18 cellular contexts compared by ENCODE assay signal in the genomic region with DNA sequence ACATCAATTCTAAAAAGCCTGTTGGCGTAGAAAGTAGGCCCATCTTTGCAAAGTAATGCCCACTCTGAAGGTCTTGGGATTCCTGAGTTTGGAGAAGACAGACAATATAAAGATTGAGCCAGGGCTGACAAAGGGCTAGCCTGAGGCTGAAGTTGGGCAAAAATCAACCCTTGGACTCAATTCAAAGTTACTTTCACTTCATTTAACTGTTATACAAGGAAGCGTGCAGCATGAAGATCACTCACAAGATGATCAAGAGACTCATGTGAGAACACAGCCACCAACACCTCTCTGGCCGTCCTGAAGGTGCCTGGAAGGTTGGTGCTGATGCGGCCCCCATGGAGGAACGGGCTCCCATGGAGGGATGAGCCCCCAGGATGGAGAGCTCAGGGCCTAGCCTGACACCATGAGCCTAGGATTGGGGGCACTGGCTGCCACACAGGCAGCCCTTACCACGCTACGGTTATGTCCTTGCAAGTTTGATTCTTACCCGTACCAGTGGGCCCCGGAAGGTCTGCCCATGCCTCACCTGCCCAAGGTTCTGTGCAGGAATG. TPM values are rescaled to one million over a fixed set of nuclear protein-coding genes. Genes with fewer than 3 reads are reported as not detected.
"Had no signal": no experiment of that assay in that cellular context is flagged by ENCODE, and none has a peak within 500 bp of the region (broad histone marks: within the 10 kb centered on the region; RNA-seq: fewer than 3 reads in every experiment).

No MANE protein-coding gene starts in this region.

- H3K27me3 ChIP-seq: thyroid gland, upper lobe of right lung had no signal

- H3K27ac Mint-ChIP-seq: activated CD8-positive, alpha-beta T cell treated with anti-CD3 and anti-CD28 coated beads, Interleukin-2, amount 10 ng/mL, durations not matched to agents 7 days and 5 days; progenitor cell of endocrine pancreas had no signal

- H3K4me3 Mint-ChIP-seq: activated CD8-positive, alpha-beta T cell treated with anti-CD3 and anti-CD28 coated beads, Interleukin-2, amount 10 ng/mL, durations not matched to agents 7 days and 5 days had no signal

- H3K4me3 ChIP-seq: thyroid gland, upper lobe of right lung had no signal

- H3K9me3 ChIP-seq: thyroid gland, upper lobe of right lung had no signal

- H3K27ac ChIP-seq: thyroid gland, upper lobe of right lung had no signal

- DNase-seq: activated CD4-positive, alpha-beta T cell treated with anti-CD3 and anti-CD28 coated beads for 1 hour; activated CD4-positive, alpha-beta T cell treated with anti-CD3 and anti-CD28 coated beads, Interleukin-2, amount 50 U/mL, for 1 hour; activated CD8-positive, alpha-beta T cell treated with anti-CD3 and anti-CD28 coated beads, Interleukin-2, amount 10 ng/mL, durations not matched to agents 7 days and 5 days; central memory CD4-positive, alpha-beta T cell; dermis blood vessel endothelial cell; effector CD8-positive, alpha-beta T cell; foreskin melanocyte; mesenchymal stem cell; naive B cell; retina; stimulated activated CD4-positive, alpha-beta T cell treated with anti-CD3 and anti-CD28 coated beads, Interleukin-4, amount 100 ng/mL, for 24 hours; stimulated activated naive CD8-positive, alpha-beta T cell treated with anti-CD3 and anti-CD28 coated beads, Interleukin-15, Interleukin-2, amounts not matched to agents 100 U/mL and 50 U/mL, for 24 hours; upper lobe of right lung had no signal

- H3K9me3 Mint-ChIP-seq: activated naive CD4-positive, alpha-beta T cell treated with anti-CD3 and anti-CD28 coated beads, Interleukin-2, amount 50 U/mL, for 72 hours; naive B cell had no signal

- FAIRE-seq: astrocyte had no signal

- H3K36me3 ChIP-seq: thyroid gland, upper lobe of right lung had no signal

- H3K4me1 ChIP-seq: upper lobe of right lung had no signal

RNA-seq across cellular contexts. Expression of gene FOXC1, which starts 26.6 kb away (rescaled TPM):
- total RNA-seq: activated CD8-positive, alpha-beta T cell treated with anti-CD3 and anti-CD28 coated beads, Interleukin-2, amount 10 ng/mL, durations not matched to agents 7 days and 5 days; T-helper 2 cell treated with Interferon-gamma antibody and Interleukin-4, amounts not matched to agents 100 ng/mL and 5 ng/mL, for 36 hours had no signal
